ENCODE assay signal across 8 cellular contexts in genomic region chr1:220879509-220880366, GRCh38. TPM values are rescaled to one million over a fixed set of nuclear protein-coding genes. Genes with fewer than 3 reads are reported as not detected.
DNase-seq lines count a peak whose midpoint lies in the region; ATAC-seq lines count a peak whose summit lies in the region.

No MANE protein-coding gene starts in this region.

- peak overlapping the region; percentile 46 to 85 (median 74) for H3K4me3 Mint-ChIP-seq in CD4-positive, alpha-beta memory T cell
- peak overlapping the region; percentile 88 to 98 (median 94) for H3K4me3 Mint-ChIP-seq in naive B cell

- CTCF ChIA-PET in CD4-positive, alpha-beta memory T cell (lab: Charles Lee; ENCODE audit: partially characterized antibody): no interaction called here

- ATAC-seq in GM18870 (IDR thresholded peaks at IDR 0.05; ENCODE audit: unreplicated experiment): peak; percentile 22
- peak; percentile 46 for ATAC-seq in HG03280 (IDR thresholded peaks at IDR 0.05; ENCODE audit: unreplicated experiment)
- peak; percentile 28 for ATAC-seq in esophagus mucosa
- peak; percentile 20 to 29 for ATAC-seq in naive B cell (ENCODE audit: low read depth in 2 of 2)
- ATAC-seq in HG03565 (IDR thresholded peaks at IDR 0.05; ENCODE audit: unreplicated experiment): no peak

- peaks cover 56 to 64% of the 10 kb centered on the region in 2 donors for H3K27me3 Mint-ChIP-seq in CD4-positive, alpha-beta memory T cell
- peaks cover 8 to 53% (median 18%) of the 10 kb centered on the region in 3 donors for H3K27me3 Mint-ChIP-seq in naive B cell

- H3K27ac ChIP-seq in CD4-positive, alpha-beta memory T cell (ENCODE audit: low read depth, low read length): no peak overlapping the region

- H3K36me3 ChIP-seq in CD4-positive, alpha-beta memory T cell (ENCODE audit: insufficient read depth, low read length): no peaks in the 10 kb centered on the region

- no peaks in the 10 kb centered on the region for H3K36me3 Mint-ChIP-seq in CD4-positive, alpha-beta memory T cell
- H3K36me3 Mint-ChIP-seq in naive B cell: peaks cover 1 to 15% of the 10 kb centered on the region in 2 donors

- POLR2A ChIA-PET in CD4-positive, alpha-beta memory T cell (lab: Charles Lee; ENCODE audit: partially characterized antibody): no interaction called here

- no peaks in the 10 kb centered on the region for H3K9me3 ChIP-seq in CD4-positive, alpha-beta memory T cell (ENCODE audit: control insufficient read depth in 1 of 2, low read length in 2 of 2)

- H3K4me1 Mint-ChIP-seq in CD4-positive, alpha-beta memory T cell: peaks cover 16 to 37% (median 26%) of the 10 kb centered on the region in 4 donors
- peaks cover 44 to 52% (median 45%) of the 10 kb centered on the region in 3 donors for H3K4me1 Mint-ChIP-seq in naive B cell

- H3K27me3 ChIP-seq in CD4-positive, alpha-beta memory T cell (ENCODE audit: insufficient read depth, low read length): peaks cover 27% of the 10 kb centered on the region

- no peak overlapping the region for H3K27ac Mint-ChIP-seq in CD4-positive, alpha-beta memory T cell
- peak overlapping the region in 4 of 6 donors; percentile 69 to 92 (median 90) for H3K27ac Mint-ChIP-seq in naive B cell

- H3K9me3 Mint-ChIP-seq in CD4-positive, alpha-beta memory T cell: peaks cover 0 to 4% (median 1%) of the 10 kb centered on the region in 8 donors
- no peaks in the 10 kb centered on the region for H3K9me3 Mint-ChIP-seq in naive B cell

- H3K4me1 ChIP-seq in CD4-positive, alpha-beta memory T cell (ENCODE audit: insufficient read depth, low read length): peaks cover 31% of the 10 kb centered on the region

- intact Hi-C loops in CD4-positive, alpha-beta memory T cell (cut with micrococcal nuclease): no loop called here

- H3K4me3 ChIP-seq in CD4-positive, alpha-beta memory T cell (ENCODE audit: low read length in 2 of 2): no peak overlapping the region

- no peak for DNase-seq in CD4-positive, alpha-beta memory T cell
- peak; percentile 16 for DNase-seq in SW480 (ENCODE audit: low spot score)
- peak; percentile 37 for DNase-seq in naive B cell
- no peak for DNase-seq in SHP77 treated with DMSO at 0.1 percent for 48 hours (lab: John Stamatoyannopoulos, UW)

RNA-seq across cellular contexts. Expression of gene HLX, which starts 0.5 kb away (rescaled TPM):
- total RNA-seq in CD4-positive, alpha-beta memory T cell: under 1 TPM; 0.14 to 0.20 TPM
- not detected for polyA plus RNA-seq in CD4-positive, alpha-beta memory T cell
- 0.48 TPM for total RNA-seq in esophagus mucosa
- 1 to 10 TPM in 4 of 6 donors, under 1 TPM in 1, not detected in 1; 0.92 to 3.5 (median 2.7) TPM for polyA plus RNA-seq in naive B cell (ENCODE audit: low read depth in 6 of 6)

Comparison
In these comparisons a context has a peak if more than half of its experiments do, and no peak if none do; other contexts are left out.
1. DNase-seq: peak in SW480 (single experiment) and naive B cell (single experiment); none in CD4-positive, alpha-beta memory T cell (0 of 5) and SHP77 treated with DMSO at 0.1 percent for 48 hours (single experiment).
2. H3K27ac Mint-ChIP-seq: peak in naive B cell (4 of 6); none in CD4-positive, alpha-beta memory T cell (0 of 7).